ENCODE assay signal across 9 cellular contexts in the genomic region with DNA sequence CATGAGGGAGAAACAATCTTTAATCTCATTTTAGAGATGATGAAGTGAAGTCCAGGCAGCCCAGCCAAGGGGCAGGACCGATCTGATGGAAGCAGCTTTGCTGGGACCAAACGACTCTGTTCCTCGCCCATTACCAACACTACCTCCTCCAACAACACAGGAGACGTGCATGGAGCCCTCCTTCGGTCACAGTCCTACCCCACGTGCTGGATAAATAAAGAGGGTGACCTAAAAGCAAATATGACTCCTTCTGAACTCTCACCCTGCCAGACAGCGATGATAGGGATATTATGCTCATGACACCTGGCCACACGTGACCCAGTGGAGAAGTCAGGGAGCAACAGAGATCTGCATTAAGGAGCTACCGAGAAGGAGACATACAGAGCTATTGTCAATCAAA. TPM values are rescaled to one million over a fixed set of nuclear protein-coding genes. Genes with fewer than 3 reads are reported as not detected.
DNase-seq lines count a peak whose midpoint lies in the region; ATAC-seq, FAIRE-seq and TF ChIP-seq lines count a peak whose summit lies in the region.
"Had no signal": no experiment of that assay in that cellular context is flagged by ENCODE, and none has a peak within 500 bp of the region (broad histone marks: within the 10 kb centered on the region; RNA-seq: fewer than 3 reads in every experiment).

No MANE protein-coding gene starts in this region.

- peaks cover 10% of the 10 kb centered on the region for H3K4me1 Mint-ChIP-seq in activated naive CD4-positive, alpha-beta T cell treated with anti-CD3 and anti-CD28 coated beads, Interleukin-2, amount 10 ng/mL, durations not matched to agents 7 days and 5 days

- no peak for FAIRE-seq in urothelium cell line (lab: Jason Lieb, UNC)
- FAIRE-seq: G401.6 had no signal

- peak overlapping the region; percentile 35 for H3K56ac ChIP-seq in mesendoderm (ENCODE audit: low read length)

- no peaks in the 10 kb centered on the region for H3K27me3 ChIP-seq in body of pancreas
- H3K27me3 ChIP-seq in mesendoderm (ENCODE audit: insufficient read depth, low read length, poor library complexity) = no peaks in the 10 kb centered on the region
- H3K27me3 ChIP-seq in upper lobe of right lung = no peaks in the 10 kb centered on the region

- no peaks in the 10 kb centered on the region for H3K36me3 Mint-ChIP-seq in activated naive CD4-positive, alpha-beta T cell treated with anti-CD3 and anti-CD28 coated beads, Interleukin-2, amount 10 ng/mL, durations not matched to agents 7 days and 5 days

- peaks cover 19% of the 10 kb centered on the region for H3K4me1 ChIP-seq in body of pancreas
- peaks cover 3% of the 10 kb centered on the region for H3K4me1 ChIP-seq in mesendoderm (ENCODE audit: control insufficient read depth, low read depth, low read length)
- H3K4me1 ChIP-seq in upper lobe of right lung = peaks cover 38% of the 10 kb centered on the region

- no peak for TF ChIP-seq CTCF in body of pancreas (IDR thresholded peaks at IDR 0.05)
- TF ChIP-seq CTCF in upper lobe of right lung (IDR thresholded peaks at IDR 0.05) = no peak

- no peak overlapping the region for H2BK120ac ChIP-seq in mesendoderm (ENCODE audit: low read depth, low read length)

- no peaks in the 10 kb centered on the region for H3K9me3 Mint-ChIP-seq in activated naive CD4-positive, alpha-beta T cell treated with anti-CD3 and anti-CD28 coated beads, Interleukin-2, amount 10 ng/mL, durations not matched to agents 7 days and 5 days

- no peak for TF ChIP-seq POLR2A in body of pancreas (IDR thresholded peaks at IDR 0.05)

- ATAC-seq in body of pancreas = peak; percentile 15
- ATAC-seq in upper lobe of right lung = no peak
- ATAC-seq in GM18511 (IDR thresholded peaks at IDR 0.05; ENCODE audit: unreplicated experiment) = no peak

- DNase-seq in activated naive CD4-positive, alpha-beta T cell treated with anti-CD3 and anti-CD28 coated beads, Interleukin-2, amount 10 ng/mL, durations not matched to agents 7 days and 5 days = no peak
- no peak for DNase-seq in activated naive CD4-positive, alpha-beta T cell treated with Interleukin-2 at 50 U/mL for 16 hours
- DNase-seq in body of pancreas (no peak), mesendoderm (no peak), upper lobe of right lung (no peak), urothelium cell line (ENCODE audit: low spot score) (no peak), HPDE6-E6E7 (ENCODE audit: extremely low spot score) (no peak)

- H3K18ac ChIP-seq in mesendoderm (ENCODE audit: low read length) = no peak overlapping the region

- H3K27ac ChIP-seq in body of pancreas (peak overlapping the region in 3 of 4 donors; percentile 22 to 70 (median 41)), mesendoderm (ENCODE audit: low read depth, low read length) (no peak overlapping the region), upper lobe of right lung (peak overlapping the region; percentile 87)

- H4K8ac ChIP-seq in mesendoderm (ENCODE audit: low read depth, low read length) = no peak overlapping the region

- H3K79me2 ChIP-seq in mesendoderm (ENCODE audit: control insufficient read depth, insufficient read depth, low read length) = no peaks in the 10 kb centered on the region

- no peak overlapping the region for H2AK5ac ChIP-seq in mesendoderm (ENCODE audit: low read length)

- no peaks in the 10 kb centered on the region for H3K79me1 ChIP-seq in mesendoderm (ENCODE audit: low read length)

- CTCF ChIA-PET in activated naive CD4-positive, alpha-beta T cell treated with anti-CD3 and anti-CD28 coated beads, Interleukin-2, amount 10 ng/mL, durations not matched to agents 7 days and 5 days (lab: Charles Lee) = interaction anchor here (1.0 to 1.6 kb wide), 2 partner anchors 50 to 98 kb away, joined by 4 read pairs; no protein-coding TSS in a partner anchor

- peak overlapping the region; percentile 65 for H3K4me3 Mint-ChIP-seq in activated naive CD4-positive, alpha-beta T cell treated with anti-CD3 and anti-CD28 coated beads, Interleukin-2, amount 10 ng/mL, durations not matched to agents 7 days and 5 days

- no peak overlapping the region for H2BK5ac ChIP-seq in mesendoderm (ENCODE audit: low read length)

- H3K4me2 ChIP-seq in mesendoderm (ENCODE audit: low read length) = no peak overlapping the region

- H3K4me3 ChIP-seq in body of pancreas (no peak overlapping the region), mesendoderm (ENCODE audit: low read length) (no peak overlapping the region), upper lobe of right lung (peak overlapping the region; percentile 50)

- no peak overlapping the region for H4K5ac ChIP-seq in mesendoderm (ENCODE audit: low read length)

- no peak overlapping the region for H3K9ac ChIP-seq in mesendoderm (ENCODE audit: low read length)

- intact Hi-C loops in body of pancreas (cut with DNase I) (no loop called here), upper lobe of right lung (cut with DNase I) (no loop called here)

- no peak overlapping the region for H3K27ac Mint-ChIP-seq in activated naive CD4-positive, alpha-beta T cell treated with anti-CD3 and anti-CD28 coated beads, Interleukin-2, amount 10 ng/mL, durations not matched to agents 7 days and 5 days

- no peaks in the 10 kb centered on the region for H3K9me3 ChIP-seq in body of pancreas
- H3K9me3 ChIP-seq in upper lobe of right lung = no peaks in the 10 kb centered on the region

- peaks cover 57% of the 10 kb centered on the region for H3K27me3 Mint-ChIP-seq in activated naive CD4-positive, alpha-beta T cell treated with anti-CD3 and anti-CD28 coated beads, Interleukin-2, amount 10 ng/mL, durations not matched to agents 7 days and 5 days

- no peak overlapping the region for H3K23ac ChIP-seq in mesendoderm (ENCODE audit: low read length)

- H3K36me3 ChIP-seq in body of pancreas (replicated peaks in 1 of 2; ENCODE audit: insufficient read depth in 1 of 2, low read depth in 2 of 2) = no peaks in the 10 kb centered on the region
- no peaks in the 10 kb centered on the region for H3K36me3 ChIP-seq in mesendoderm (ENCODE audit: control insufficient read depth, insufficient read depth, low read length)
- H3K36me3 ChIP-seq in upper lobe of right lung = no peaks in the 10 kb centered on the region

- H2BK15ac ChIP-seq in mesendoderm (replicated peaks; ENCODE audit: low read depth) = no peak overlapping the region

- 17 to 31% methylated on average over 9 of the region's 9 CpGs for WGBS in body of pancreas, 2 donors
- WGBS in mesendoderm (ENCODE audit: extremely low coverage, insufficient coverage, low lambda C conversion rate) = no CpG with 5 or more reads among the region's 9 CpGs

- no peak overlapping the region for H3K4ac ChIP-seq in mesendoderm (ENCODE audit: low read depth, low read length)

RNA-seq across cellular contexts. Expression of a gene that starts 26.0 kb away (rescaled TPM):
- not detected for total RNA-seq in body of pancreas
- not detected for polyA plus RNA-seq in mesendoderm (2013, experiment 1 of 2)
- not detected for polyA plus RNA-seq in mesendoderm (2013, experiment 2 of 2)
- total RNA-seq in upper lobe of right lung = 5.4 TPM
